2 cellular contexts compared by ENCODE assay signal in the genomic region with DNA sequence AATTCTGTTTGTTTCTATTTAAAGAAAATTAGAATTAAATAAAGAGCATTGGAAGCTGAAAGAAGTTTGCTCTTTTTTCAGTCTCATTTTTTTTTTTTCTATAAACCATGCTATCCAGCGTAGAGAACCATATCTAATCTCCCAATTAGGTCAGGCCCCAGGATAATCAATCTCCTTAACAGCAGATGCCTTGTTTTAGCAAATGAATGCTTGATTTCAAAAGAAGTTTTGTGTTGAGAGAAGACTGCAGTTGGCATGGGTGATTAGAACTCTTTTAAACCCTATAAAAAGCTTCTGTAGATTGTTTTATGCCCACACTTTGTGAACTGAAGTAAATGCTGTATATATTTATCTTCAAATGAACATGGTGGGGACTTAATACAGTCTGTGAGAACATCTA.
TF ChIP-seq lines count a peak whose summit lies in the region.

No MANE protein-coding gene starts in this region.

TF ChIP-seq in SK-N-SH, 30 proteins besides CTCF, POLR2A, EP300 and RAD21 (continued from another document):
- TF ChIP-seq, protein P1, sequence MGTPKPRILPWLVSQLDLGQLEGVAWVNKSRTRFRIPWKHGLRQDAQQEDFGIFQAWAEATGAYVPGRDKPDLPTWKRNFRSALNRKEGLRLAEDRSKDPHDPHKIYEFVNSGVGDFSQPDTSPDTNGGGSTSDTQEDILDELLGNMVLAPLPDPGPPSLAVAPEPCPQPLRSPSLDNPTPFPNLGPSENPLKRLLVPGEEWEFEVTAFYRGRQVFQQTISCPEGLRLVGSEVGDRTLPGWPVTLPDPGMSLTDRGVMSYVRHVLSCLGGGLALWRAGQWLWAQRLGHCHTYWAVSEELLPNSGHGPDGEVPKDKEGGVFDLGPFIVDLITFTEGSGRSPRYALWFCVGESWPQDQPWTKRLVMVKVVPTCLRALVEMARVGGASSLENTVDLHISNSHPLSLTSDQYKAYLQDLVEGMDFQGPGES (IDR thresholded peaks at IDR 0.05; ENCODE audit: low read depth, low read length) = no peak
TF ChIP-seq in SK-N-SH: peak in this region for 0.

TF ChIP-seq in SK-N-SH treated with all-trans-retinoic acid at 6 μM for 48 hours, 23 proteins besides CTCF, POLR2A, EP300 and RAD21 (continued from another document):
- TF ChIP-seq, protein P2, sequence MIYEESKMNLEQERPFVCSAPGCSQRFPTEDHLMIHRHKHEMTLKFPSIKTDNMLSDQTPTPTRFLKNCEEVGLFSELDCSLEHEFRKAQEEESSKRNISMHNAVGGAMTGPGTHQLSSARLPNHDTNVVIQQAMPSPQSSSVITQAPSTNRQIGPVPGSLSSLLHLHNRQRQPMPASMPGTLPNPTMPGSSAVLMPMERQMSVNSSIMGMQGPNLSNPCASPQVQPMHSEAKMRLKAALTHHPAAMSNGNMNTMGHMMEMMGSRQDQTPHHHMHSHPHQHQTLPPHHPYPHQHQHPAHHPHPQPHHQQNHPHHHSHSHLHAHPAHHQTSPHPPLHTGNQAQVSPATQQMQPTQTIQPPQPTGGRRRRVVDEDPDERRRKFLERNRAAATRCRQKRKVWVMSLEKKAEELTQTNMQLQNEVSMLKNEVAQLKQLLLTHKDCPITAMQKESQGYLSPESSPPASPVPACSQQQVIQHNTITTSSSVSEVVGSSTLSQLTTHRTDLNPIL (CRISPR knock-in tag; IDR thresholded peaks at IDR 0.05; ENCODE audit: low read depth) = no peak
- TF ChIP-seq, protein P3, sequence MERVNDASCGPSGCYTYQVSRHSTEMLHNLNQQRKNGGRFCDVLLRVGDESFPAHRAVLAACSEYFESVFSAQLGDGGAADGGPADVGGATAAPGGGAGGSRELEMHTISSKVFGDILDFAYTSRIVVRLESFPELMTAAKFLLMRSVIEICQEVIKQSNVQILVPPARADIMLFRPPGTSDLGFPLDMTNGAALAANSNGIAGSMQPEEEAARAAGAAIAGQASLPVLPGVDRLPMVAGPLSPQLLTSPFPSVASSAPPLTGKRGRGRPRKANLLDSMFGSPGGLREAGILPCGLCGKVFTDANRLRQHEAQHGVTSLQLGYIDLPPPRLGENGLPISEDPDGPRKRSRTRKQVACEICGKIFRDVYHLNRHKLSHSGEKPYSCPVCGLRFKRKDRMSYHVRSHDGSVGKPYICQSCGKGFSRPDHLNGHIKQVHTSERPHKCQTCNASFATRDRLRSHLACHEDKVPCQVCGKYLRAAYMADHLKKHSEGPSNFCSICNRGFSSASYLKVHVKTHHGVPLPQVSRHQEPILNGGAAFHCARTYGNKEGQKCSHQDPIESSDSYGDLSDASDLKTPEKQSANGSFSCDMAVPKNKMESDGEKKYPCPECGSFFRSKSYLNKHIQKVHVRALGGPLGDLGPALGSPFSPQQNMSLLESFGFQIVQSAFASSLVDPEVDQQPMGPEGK (CRISPR knock-in tag; IDR thresholded peaks at IDR 0.05; ENCODE audit: borderline replicate concordance) = no peak
- TF ChIP-seq, protein P4, sequence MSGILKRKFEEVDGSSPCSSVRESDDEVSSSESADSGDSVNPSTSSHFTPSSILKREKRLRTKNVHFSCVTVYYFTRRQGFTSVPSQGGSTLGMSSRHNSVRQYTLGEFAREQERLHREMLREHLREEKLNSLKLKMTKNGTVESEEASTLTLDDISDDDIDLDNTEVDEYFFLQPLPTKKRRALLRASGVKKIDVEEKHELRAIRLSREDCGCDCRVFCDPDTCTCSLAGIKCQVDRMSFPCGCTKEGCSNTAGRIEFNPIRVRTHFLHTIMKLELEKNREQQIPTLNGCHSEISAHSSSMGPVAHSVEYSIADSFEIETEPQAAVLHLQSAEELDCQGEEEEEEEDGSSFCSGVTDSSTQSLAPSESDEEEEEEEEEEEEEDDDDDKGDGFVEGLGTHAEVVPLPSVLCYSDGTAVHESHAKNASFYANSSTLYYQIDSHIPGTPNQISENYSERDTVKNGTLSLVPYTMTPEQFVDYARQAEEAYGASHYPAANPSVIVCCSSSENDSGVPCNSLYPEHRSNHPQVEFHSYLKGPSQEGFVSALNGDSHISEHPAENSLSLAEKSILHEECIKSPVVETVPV (CRISPR knock-in tag; IDR thresholded peaks at IDR 0.05) = no peak
